In genomic region chr3:42871-43744, GRCh38 we compare ENCODE assay signal across 8 cellular contexts.
DNase-seq lines count a peak whose midpoint lies in the region; ATAC-seq, FAIRE-seq and TF ChIP-seq lines count a peak whose summit lies in the region.
"Not testable (repeated sequence)": the region's sequence is repeated elsewhere in the genome, so short reads cannot be mapped to it uniquely, and the experiment has no call there.

No MANE protein-coding gene starts in this region.

- not testable (repeated sequence) for H3K9ac ChIP-seq in PC-3 (ENCODE audit: low read length); keratinocyte (ENCODE audit: control insufficient read depth, extremely low read depth, insufficient read depth, low read length)

- TF ChIP-seq CTCF in C4-2B (conservative IDR thresholded peaks at IDR 0.05) (peak; percentile 30), PC-3 (conservative IDR thresholded peaks at IDR 0.05; ENCODE audit: low read depth, low read length) (peak; percentile 52), bronchial epithelial cell (IDR thresholded peaks at IDR 0.05; ENCODE audit: insufficient read depth, low read length, severe bottlenecking) (peak; percentile 23), keratinocyte (optimal IDR thresholded peaks at IDR 0.05 in 1 of 3, IDR thresholded peaks at IDR 0.05 in 1 of 3, conservative IDR thresholded peaks at IDR 0.05 in 1 of 3; ENCODE audit: extremely low read depth in 1 of 3, insufficient read depth in 2 of 3, low read length in 3 of 3) (peak in 2 of 3 experiments; percentile 8 to 17)

- not testable (repeated sequence) for H3K9me3 ChIP-seq in PC-3 (ENCODE audit: low read length); keratinocyte (ENCODE audit: control insufficient read depth, low read depth, low read length)

- intact Hi-C loops in PC-3 (cut with micrococcal nuclease), result loop anchor here (1.0 kb wide), 2 partner anchors 311 to 334 kb away; no protein-coding TSS in a partner anchor

- ATAC-seq in GM18858 (IDR thresholded peaks at IDR 0.05; ENCODE audit: unreplicated experiment) (peak; percentile 45), HG02938 (IDR thresholded peaks at IDR 0.05; ENCODE audit: unreplicated experiment) (peak; percentile 66)
- not testable (repeated sequence) for ATAC-seq in PC-3

- POLR2A ChIA-PET in PC-3 (lab: Charles Lee; ENCODE audit: unreplicated experiment), result not testable (repeated sequence)

- not testable (repeated sequence) for H3K27me3 ChIP-seq in PC-3 (ENCODE audit: low read length); bronchial epithelial cell (ENCODE audit: control insufficient read depth, insufficient read depth, low read length); keratinocyte (ENCODE audit: control insufficient read depth, extremely low read depth, insufficient read depth, low read length)

- not testable (repeated sequence) for H3K79me2 ChIP-seq in PC-3 (ENCODE audit: low read length); keratinocyte (ENCODE audit: control insufficient read depth, insufficient read depth, low read length)

- not testable (repeated sequence) for H3F3A ChIP-seq in PC-3 (ENCODE audit: low read length, unreplicated experiment)

- H3K9me1 ChIP-seq in keratinocyte (ENCODE audit: control insufficient read depth, extremely low read depth, insufficient read depth, low read length), result not testable (repeated sequence)

- peak; percentile 37 for DNase-seq in NCI-H146 (lab: John Stamatoyannopoulos, UW)
- peak; percentile 50 for DNase-seq in PC-3
- peak; percentile 21 for DNase-seq in bronchial epithelial cell (ENCODE audit: low read depth)
- DNase-seq in keratinocyte (ENCODE audit: low read depth, low spot score), result not testable (repeated sequence)
- peak; percentile 3 for DNase-seq in putamen (ENCODE audit: low spot score)

- H3K9me2 ChIP-seq in PC-3 (replicated peaks; ENCODE audit: low read length), result not testable (repeated sequence)

- CTCF ChIA-PET in PC-3 (lab: Charles Lee), result interaction anchor here (0.5 kb wide), 1 partner anchor 311 kb away, joined by 3 read pairs; no protein-coding TSS in a partner anchor

- not testable (repeated sequence) for H3K4me1 ChIP-seq in PC-3 (ENCODE audit: insufficient read depth, low read length); keratinocyte (ENCODE audit: control insufficient read depth, extremely low read depth, insufficient read depth, low read length)

- H4K20me1 ChIP-seq in PC-3 (ENCODE audit: low read length); keratinocyte (ENCODE audit: control insufficient read depth, extremely low read depth, insufficient read depth, low read length): not testable (repeated sequence)

- not testable (repeated sequence) for H3K27ac ChIP-seq in C4-2B; PC-3 (ENCODE audit: low read length); keratinocyte (ENCODE audit: control insufficient read depth, insufficient read depth, low read length)

- H3K4me3 ChIP-seq in PC-3 (ENCODE audit: low read length); bronchial epithelial cell (ENCODE audit: low read depth, low read length); keratinocyte (ENCODE audit: control insufficient read depth in 2 of 3, extremely low read depth in 1 of 3, insufficient read depth in 2 of 3, low read depth in 1 of 3, low read length in 3 of 3): not testable (repeated sequence)

- not testable (repeated sequence) for H3K4me2 ChIP-seq in PC-3 (ENCODE audit: low read length); keratinocyte (ENCODE audit: control insufficient read depth, extremely low read depth, insufficient read depth, low read depth, low read length)

- not testable (repeated sequence) for BruUV-seq in PC-3 (replicated peaks; lab: Mats Ljungman, UMichigan)

- dilution Hi-C loops in keratinocyte (cut with MboI; ENCODE audit: extremely low pct_ligation_motif_present, low sequenced_read_pairs), result not testable (repeated sequence)

- FAIRE-seq in bronchial epithelial cell (lab: Jason Lieb, UNC), result not testable (repeated sequence)
- peak; percentile 76 for FAIRE-seq in keratinocyte (lab: Jason Lieb, UNC)

- H3K36me3 ChIP-seq in PC-3 (ENCODE audit: low read depth, low read length); bronchial epithelial cell (ENCODE audit: control insufficient read depth, insufficient read depth, low read length); keratinocyte (ENCODE audit: control insufficient read depth in 2 of 2, extremely low read depth in 1 of 2, insufficient read depth in 2 of 2, low read length in 2 of 2): not testable (repeated sequence)

- H2AFZ ChIP-seq in PC-3 (ENCODE audit: low read length); keratinocyte (ENCODE audit: control insufficient read depth, low read length): not testable (repeated sequence)
